Comparison of ENCODE assay signal across 10 cellular contexts in genomic region chr2:26727641-26728561, GRCh38. TPM values are rescaled to one million over a fixed set of nuclear protein-coding genes. Genes with fewer than 3 reads are reported as not detected.
A peak's percentile ranks its signal among the peaks of the same experiment; 100 is the strongest.
DNase-seq lines count a peak whose midpoint lies in the region; ATAC-seq and TF ChIP-seq lines count a peak whose summit lies in the region.
"Had no signal": no experiment of that assay in that cellular context is flagged by ENCODE, and none has a peak within 500 bp of the region (broad histone marks: within the 10 kb centered on the region; RNA-seq: fewer than 3 reads in every experiment).

No MANE protein-coding gene starts in this region.

- no peak overlapping the region for H3K27ac Mint-ChIP-seq in effector memory CD8-positive, alpha-beta T cell

- peak; percentile 35 for ATAC-seq in effector memory CD8-positive, alpha-beta T cell (replicated peaks)
- ATAC-seq in sciatic nerve: peak; percentile 31
- no peak for ATAC-seq in GM21528 (IDR thresholded peaks at IDR 0.05; ENCODE audit: low FRiP score, unreplicated experiment)
- ATAC-seq in omental fat pad (ENCODE audit: low FRiP score): no peak

- TF ChIP-seq CTCF in Peyer's patch (IDR thresholded peaks at IDR 0.05): peak in 4 of 6 experiments; percentile 13 to 26 (median 16)
- no peak for TF ChIP-seq CTCF in omental fat pad (IDR thresholded peaks at IDR 0.05)
- TF ChIP-seq CTCF in tibial nerve (IDR thresholded peaks at IDR 0.05): peak in 2 of 5 experiments; percentile 15 to 34

- peaks cover 11 to 41% of the 10 kb centered on the region in 2 donors for H3K27me3 Mint-ChIP-seq in effector memory CD8-positive, alpha-beta T cell

- H3K4me1 ChIP-seq in BLaER1 treated with 17β-estradiol and CSF1 and Interleukin-3, amounts not matched to agents 10 nM and 100 nM: peaks cover 0 to 24% (median 13%) of the 10 kb centered on the region in 10 experiments; a peak in 16 of 20 replicates
- H3K4me1 ChIP-seq in Peyer's patch (peaks cover 0 to 19% (median 0%) of the 10 kb centered on the region in 4 donors), tibial nerve (peaks cover 0 to 25% (median 14%) of the 10 kb centered on the region in 4 donors)

- no peak for DNase-seq in Peyer's patch
- peak in 1 of 3 experiments; percentile 10 for DNase-seq in effector memory CD8-positive, alpha-beta T cell
- DNase-seq in sciatic nerve (ENCODE audit: low spot score): no peak
- no peak for DNase-seq in omental fat pad (ENCODE audit: low spot score)
- no peak for DNase-seq in NCI-H1930 (lab: John Stamatoyannopoulos, UW)
- DNase-seq in tibial nerve (ENCODE audit: low spot score in 2 of 2): no peak

- no peak overlapping the region for H3K4me3 Mint-ChIP-seq in effector memory CD8-positive, alpha-beta T cell
- H3K4me3 Mint-ChIP-seq: neural crest cell had no signal

- intact Hi-C loops in sciatic nerve (cut with DNase I): no loop called here

- no peak overlapping the region for H3K27ac ChIP-seq in BLaER1 treated with 17β-estradiol and CSF1 and Interleukin-3, amounts not matched to agents 10 nM and 100 nM
- no peak overlapping the region for H3K27ac ChIP-seq in Peyer's patch
- H3K27ac ChIP-seq in tibial nerve: no peak overlapping the region

- WGBS in tibial nerve, 2 donors: 78 to 80% methylated on average over 59 to 65 of the region's 101 CpGs

- H3K9ac ChIP-seq in BLaER1 treated with 17β-estradiol and CSF1 and Interleukin-3, amounts not matched to agents 10 nM and 100 nM: no peak overlapping the region

- no peaks in the 10 kb centered on the region for H3K36me3 Mint-ChIP-seq in effector memory CD8-positive, alpha-beta T cell (ENCODE audit: insufficient read depth)

- no peaks in the 10 kb centered on the region for H3K36me3 ChIP-seq in BLaER1 treated with 17β-estradiol and CSF1 and Interleukin-3, amounts not matched to agents 10 nM and 100 nM
- H3K36me3 ChIP-seq in Peyer's patch: no peaks in the 10 kb centered on the region
- H3K36me3 ChIP-seq in tibial nerve: no peaks in the 10 kb centered on the region

- H3K9me3 ChIP-seq in BLaER1 treated with 17β-estradiol and CSF1 and Interleukin-3, amounts not matched to agents 10 nM and 100 nM (replicated peaks in 1 of 11): no peaks in the 10 kb centered on the region
- no peaks in the 10 kb centered on the region for H3K9me3 ChIP-seq in Peyer's patch
- H3K9me3 ChIP-seq in tibial nerve: no peaks in the 10 kb centered on the region

- peaks cover 0 to 8% (median 4%) of the 10 kb centered on the region in 11 experiments; a peak in 9 of 22 replicates for H3K27me3 ChIP-seq in BLaER1 treated with 17β-estradiol and CSF1 and Interleukin-3, amounts not matched to agents 10 nM and 100 nM
- H3K27me3 ChIP-seq in Peyer's patch (no peaks in the 10 kb centered on the region), tibial nerve (peaks cover 0 to 11% of the 10 kb centered on the region in 2 donors)

- H3K4me2 ChIP-seq in BLaER1 treated with 17β-estradiol and CSF1 and Interleukin-3, amounts not matched to agents 10 nM and 100 nM: peak overlapping the region in 10 of 11 experiments; percentile 2 to 35 (median 18); a peak in 9 of 22 replicates

- H3K9me3 Mint-ChIP-seq in effector memory CD8-positive, alpha-beta T cell: no peaks in the 10 kb centered on the region
- H3K9me3 Mint-ChIP-seq: neural crest cell had no signal

- TF ChIP-seq POLR2A in Peyer's patch (IDR thresholded peaks at IDR 0.05) (no peak), tibial nerve (IDR thresholded peaks at IDR 0.05) (no peak)

- no peak overlapping the region for H3K4me3 ChIP-seq in BLaER1 treated with 17β-estradiol and CSF1 and Interleukin-3, amounts not matched to agents 10 nM and 100 nM
- H3K4me3 ChIP-seq in Peyer's patch (no peak overlapping the region), tibial nerve (no peak overlapping the region)

- H3K4me1 Mint-ChIP-seq in effector memory CD8-positive, alpha-beta T cell (ENCODE audit: low read depth in 2 of 2): peaks cover 0 to 3% of the 10 kb centered on the region in 2 donors

- no peak for TF ChIP-seq EP300 in tibial nerve (IDR thresholded peaks at IDR 0.05)

- H4K20me1 ChIP-seq in BLaER1 treated with 17β-estradiol and CSF1 and Interleukin-3, amounts not matched to agents 10 nM and 100 nM: peaks cover 0 to 7% (median 0%) of the 10 kb centered on the region in 11 experiments; a peak in 2 of 22 replicates

RNA-seq across cellular contexts. Expression of gene KCNK3, which starts 35.4 kb away (rescaled TPM):
- total RNA-seq in Peyer's patch (1 to 10 TPM in 2 of 4 donors, under 1 TPM in 2; 0.76 to 1.6 (median 0.94) TPM), sciatic nerve (0.53 TPM), omental fat pad (1 to 10 TPM; 1.6 to 7.7 (median 3.5) TPM), tibial nerve (1 to 10 TPM in 3 of 4 donors, under 1 TPM in 1; 0.84 to 6.9 (median 1.7) TPM)
- total RNA-seq: LHCN-M2 had no signal

RNA-seq across cellular contexts. Expression of gene SLC35F6, which starts 36.2 kb away (rescaled TPM):
- total RNA-seq in Peyer's patch: 10 to 100 TPM; 13.2 to 49.1 (median 38.1) TPM
- total RNA-seq in sciatic nerve: 27.6 TPM
- total RNA-seq in omental fat pad: 10 to 100 TPM; 43.0 to 84.9 (median 57.7) TPM
- 10 to 100 TPM; 30.1 to 51.6 (median 43.3) TPM for total RNA-seq in tibial nerve

RNA-seq across cellular contexts. Expression of gene CENPA, which starts 58.0 kb away (rescaled TPM):
- total RNA-seq in Peyer's patch (1 to 10 TPM in 2 of 4 donors, not detected in 2; 1.6 to 2.1 TPM), sciatic nerve (0.31 TPM), omental fat pad (1 to 10 TPM in 1 of 4 donors, under 1 TPM in 1, not detected in 2; 0.46 to 1.1 TPM), tibial nerve (1 to 10 TPM in 2 of 4 donors, not detected in 2; 3.3 to 3.5 TPM)

Comparison
In these comparisons a context has a peak if more than half of its experiments do, and no peak if none do; other contexts are left out.
1. CTCF ChIP-seq: peak in Peyer's patch (4 of 6); none in omental fat pad (0 of 3).
2. ATAC-seq: peak in effector memory CD8-positive, alpha-beta T cell (single experiment) and sciatic nerve (single experiment); none in GM21528 (single experiment) and omental fat pad (single experiment).